In genomic region chr18:36809590-36810381, GRCh38 we compare ENCODE assay signal across 7 cellular contexts. TPM values are rescaled to one million over a fixed set of nuclear protein-coding genes. Genes with fewer than 3 reads are reported as not detected.
DNase-seq lines count a peak whose midpoint lies in the region; ATAC-seq, FAIRE-seq and TF ChIP-seq lines count a peak whose summit lies in the region.

No MANE protein-coding gene starts in this region.

- DNase-seq in GM10248 (ENCODE audit: extremely low spot score), result peak; percentile 76
- DNase-seq in HTR-8/SVneo (ENCODE audit: insufficient read length, low spot score), result peak; percentile 48
- DNase-seq in NCI-H82 treated with DMSO at 0.1 percent for 48 hours (lab: John Stamatoyannopoulos, UW; ENCODE audit: unreplicated experiment), result peak; percentile 5
- DNase-seq in activated CD8-positive, alpha-beta memory T cell treated with anti-CD3 and anti-CD28 coated beads, Interleukin-2, amount 50 U/mL, for 48 hours, result peak; percentile 52
- peak; percentile 78 for DNase-seq in fibroblast of the aortic adventitia (ENCODE audit: low read depth)
- peak in 31 of 56 donors; percentile 1 to 48 (median 10) for DNase-seq in nucleus accumbens (lab: John Stamatoyannopoulos, UW)

- H3K4me3 ChIP-seq in fibroblast of the aortic adventitia (ENCODE audit: low read depth, low read length), result no peak overlapping the region

- CTCF ChIA-PET in GM10248 (lab: Yijun Ruan, JAX), result interaction anchor here (0.8 to 6.5 kb wide), 12 partner anchors 9 to 792 kb away, joined by 3 to 41 read pairs (median 10); partner anchors contain the start of genes KIAA1328 and TPGS2

- POLR2A ChIA-PET in GM10248 (lab: Yijun Ruan, JAX), result no interaction called here

- no peak for FAIRE-seq in HTR-8/SVneo (lab: Jason Lieb, UNC)

- ATAC-seq in GM21737 (IDR thresholded peaks at IDR 0.05; ENCODE audit: unreplicated experiment), result peak; percentile 98

- TF ChIP-seq CTCF in GM10248 (IDR thresholded peaks at IDR 0.05; ENCODE audit: control extremely low read depth, extremely low read depth, low read depth, missing control alignments) (peak; percentile 74), fibroblast of the aortic adventitia (IDR thresholded peaks at IDR 0.05; ENCODE audit: insufficient read depth, low read length) (peak; percentile 82)

RNA-seq across cellular contexts. Expression of gene TPGS2, which starts 19.0 kb away (rescaled TPM):
- 62.8 and 115 TPM in 2 replicates for total RNA-seq in fibroblast of the aortic adventitia (ENCODE audit: low replicate concordance)

RNA-seq across cellular contexts. Expression of gene KIAA1328, which starts 19.1 kb away (rescaled TPM):
- 9.6 and 13.6 TPM in 2 replicates for total RNA-seq in fibroblast of the aortic adventitia (ENCODE audit: low replicate concordance)

Comparison
In these comparisons a context has a peak if more than half of its experiments do, and no peak if none do; other contexts are left out.
1. DNase-seq: peak in every context shown above with its lines; median percentile 78 in fibroblast of the aortic adventitia; 76 in GM10248; 52 in activated CD8-positive, alpha-beta memory T cell treated with anti-CD3 and anti-CD28 coated beads, Interleukin-2, amount 50 U/mL, for 48 hours; 48 in HTR-8/SVneo; 10 in nucleus accumbens; 5 in NCI-H82 treated with DMSO at 0.1 percent for 48 hours.